17 cellular contexts compared by ENCODE assay signal in the genomic region with DNA sequence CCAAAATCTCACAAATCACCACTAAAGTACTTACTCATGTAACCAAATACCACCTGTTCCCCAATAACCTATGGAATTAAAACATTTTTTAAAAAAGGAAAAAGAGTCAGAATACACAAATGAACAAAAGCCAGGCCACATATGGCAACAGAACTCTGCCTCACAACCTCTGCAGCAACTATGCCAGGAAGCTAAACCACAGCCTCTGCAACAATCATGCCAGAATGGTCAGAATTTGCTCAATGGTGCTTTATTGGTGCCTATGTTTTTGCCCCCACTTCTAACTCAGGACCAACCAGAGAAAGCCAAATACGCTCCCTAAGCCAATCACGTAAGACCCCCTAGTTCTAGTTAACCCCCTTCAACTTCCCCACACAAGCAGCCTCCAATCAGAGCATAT.
A peak's percentile ranks its signal among the peaks of the same experiment; 100 is the strongest.
DNase-seq lines count a peak whose midpoint lies in the region; ATAC-seq and TF ChIP-seq lines count a peak whose summit lies in the region.
"Had no signal": no experiment of that assay in that cellular context is flagged by ENCODE, and none has a peak within 500 bp of the region (broad histone marks: within the 10 kb centered on the region; RNA-seq: fewer than 3 reads in every experiment).

No MANE protein-coding gene starts in this region.

- in situ Hi-C loops in astrocyte of the spinal cord (cut with HindIII; ENCODE audit: low sequenced_read_pairs): no loop called here

- TF ChIP-seq POLR2A in heart left ventricle (IDR thresholded peaks at IDR 0.05): no peak

- 80 to 89% (median 82%) methylated on average over 2 of the region's 2 CpGs for WGBS in heart left ventricle, 4 donors

- H3K27ac ChIP-seq in left lung: no peak overlapping the region
- H3K27ac ChIP-seq in heart left ventricle: no peak overlapping the region

- no peaks in the 10 kb centered on the region for H3K4me1 ChIP-seq in left lung
- H3K4me1 ChIP-seq in heart left ventricle: no peaks in the 10 kb centered on the region
- H3K4me1 ChIP-seq: HAP-1 had no signal

- no peaks in the 10 kb centered on the region for H3K27me3 ChIP-seq in left lung
- peaks cover 0 to 12% (median 0%) of the 10 kb centered on the region in 9 donors for H3K27me3 ChIP-seq in heart left ventricle

- no peaks in the 10 kb centered on the region for H3K36me3 ChIP-seq in left lung
- H3K36me3 ChIP-seq in heart left ventricle: no peaks in the 10 kb centered on the region
- H3K36me3 ChIP-seq: HAP-1 had no signal

- no peaks in the 10 kb centered on the region for H3K9me3 ChIP-seq in left lung
- no peaks in the 10 kb centered on the region for H3K9me3 ChIP-seq in heart left ventricle
- H3K9me3 ChIP-seq: HAP-1 had no signal

- DNase-seq in AG10803 (ENCODE audit: low read depth) (peak; percentile 42), LHCN-M2 (ENCODE audit: low read depth) (peak; percentile 12), astrocyte of the spinal cord (ENCODE audit: low read depth, low spot score) (peak; percentile 58), iris pigment epithelial cell (ENCODE audit: low read depth) (peak; percentile 39), left lung (no peak), putamen (ENCODE audit: low spot score) (no peak), heart left ventricle (no peak)
- DNase-seq: CD4-positive, alpha-beta T cell; DMS53; NCI-H1436; NCI-H2029 treated with DMSO at 0.1 percent for 48 hours; NCI-H446 treated with DMSO at 0.1 percent for 48 hours; NCI-H748 treated with DMSO at 0.1 percent for 48 hours; OCI-M1; SHP77 treated with DMSO at 0.1 percent for 48 hours had no signal

- H3K4me3 ChIP-seq in AG10803 (ENCODE audit: low read length): no peak overlapping the region
- no peak overlapping the region for H3K4me3 ChIP-seq in astrocyte of the spinal cord (ENCODE audit: low read depth, low read length)
- no peak overlapping the region for H3K4me3 ChIP-seq in left lung
- H3K4me3 ChIP-seq in heart left ventricle: no peak overlapping the region
- H3K4me3 ChIP-seq: HAP-1 had no signal

- ATAC-seq in HG03135 (IDR thresholded peaks at IDR 0.05; ENCODE audit: unreplicated experiment) (no peak), left lung (no peak), heart left ventricle (no peak)

- TF ChIP-seq CTCF in AG10803 (conservative IDR thresholded peaks at IDR 0.05; ENCODE audit: low read length) (no peak), astrocyte of the spinal cord (IDR thresholded peaks at IDR 0.05; ENCODE audit: low read depth, low read length) (no peak), left lung (IDR thresholded peaks at IDR 0.05) (no peak), heart left ventricle (IDR thresholded peaks at IDR 0.05) (no peak)

- intact Hi-C loops in left lung (cut with DNase I): no loop called here
- intact Hi-C loops in heart left ventricle (cut with DNase I): no loop called here

Comparison
In these comparisons a context has a peak if more than half of its experiments do, and no peak if none do; other contexts are left out.
1. DNase-seq: peak in AG10803 (single experiment), LHCN-M2 (single experiment), astrocyte of the spinal cord (single experiment) and iris pigment epithelial cell (single experiment); none in left lung (0 of 2), putamen (single experiment) and heart left ventricle (0 of 5).